Comparison of ENCODE assay signal across 23 cellular contexts in the genomic region with DNA sequence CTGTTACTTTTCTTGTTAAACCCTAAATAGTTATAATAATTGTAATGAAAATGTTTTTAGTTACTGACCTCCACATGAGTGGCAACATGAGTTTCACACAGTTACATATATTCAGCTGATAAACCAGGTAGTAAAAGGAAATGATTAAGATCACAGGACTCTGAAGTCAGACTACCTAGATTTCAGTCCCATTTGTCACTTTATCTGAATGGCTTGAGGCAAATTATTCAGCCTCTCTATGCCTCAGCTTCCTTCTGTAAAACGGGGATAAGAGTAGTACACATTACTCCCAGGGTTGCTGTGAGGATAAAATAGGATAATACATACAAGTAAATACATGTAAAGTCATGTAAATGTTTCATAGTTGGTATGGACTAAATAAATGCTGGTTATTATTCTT.
"Had no signal": no experiment of that assay in that cellular context is flagged by ENCODE, and none has a peak within 500 bp of the region (broad histone marks: within the 10 kb centered on the region; RNA-seq: fewer than 3 reads in every experiment).

No MANE protein-coding gene starts in this region.

- H3K79me2 ChIP-seq: parathyroid adenoma had no signal

- H3K27ac ChIP-seq: dorsolateral prefrontal cortex, esophagus muscularis mucosa, heart right ventricle, neural progenitor cell, parathyroid adenoma, right atrium auricular region, stomach, thyroid gland had no signal

- H3K4me2 ChIP-seq: neural progenitor cell, smooth muscle cell had no signal

- H3K9ac ChIP-seq: neural progenitor cell, parathyroid adenoma had no signal

- DNase-seq: dorsolateral prefrontal cortex; effector CD4-positive, alpha-beta T cell; foreskin melanocyte; glutamatergic neuron; heart right ventricle; hippocampal formation; kidney glomerular epithelial cell; left ventricle myocardium superior; mesenchymal stem cell; midbrain; naive thymus-derived CD4-positive, alpha-beta T cell; stimulated activated CD4-positive, alpha-beta T cell treated with anti-CD3 and anti-CD28 coated beads, Interleukin-12 subunit alpha, Interleukin-12 subunit beta, amount 100 ng/mL, for 4 hours; stimulated activated CD4-positive, alpha-beta T cell treated with anti-CD3 and anti-CD28 coated beads, Interleukin-1b, Interleukin-23, amount 100 ng/mL, for 48 hours; stimulated activated CD4-positive, alpha-beta T cell treated with anti-CD3 and anti-CD28 coated beads, Interleukin-4, amount 100 ng/mL, for 1 hour; stimulated activated naive CD4-positive, alpha-beta T cell treated with Interleukin-2 at 50 U/mL for 16 hours; stomach; thyroid gland had no signal

- H3K27me3 ChIP-seq: dorsolateral prefrontal cortex, esophagus muscularis mucosa, heart right ventricle, neural progenitor cell, right atrium auricular region, stomach, thyroid gland had no signal

- H3K4me3 ChIP-seq: dorsolateral prefrontal cortex, esophagus muscularis mucosa, heart right ventricle, lung, neural progenitor cell, right atrium auricular region, smooth muscle cell, stomach, thyroid gland had no signal

- H3K9me3 ChIP-seq: esophagus muscularis mucosa, heart right ventricle, right atrium auricular region, stomach, thyroid gland had no signal

- H2AFZ ChIP-seq: neural progenitor cell, parathyroid adenoma had no signal

- H3K4me1 ChIP-seq: esophagus muscularis mucosa, heart right ventricle, neural progenitor cell, parathyroid adenoma, right atrium auricular region, stomach, thyroid gland had no signal

- H3K36me3 ChIP-seq: esophagus muscularis mucosa, heart right ventricle, neural progenitor cell, right atrium auricular region, stomach, thyroid gland had no signal
